Comparison of ENCODE assay signal across 14 cellular contexts in the genomic region with DNA sequence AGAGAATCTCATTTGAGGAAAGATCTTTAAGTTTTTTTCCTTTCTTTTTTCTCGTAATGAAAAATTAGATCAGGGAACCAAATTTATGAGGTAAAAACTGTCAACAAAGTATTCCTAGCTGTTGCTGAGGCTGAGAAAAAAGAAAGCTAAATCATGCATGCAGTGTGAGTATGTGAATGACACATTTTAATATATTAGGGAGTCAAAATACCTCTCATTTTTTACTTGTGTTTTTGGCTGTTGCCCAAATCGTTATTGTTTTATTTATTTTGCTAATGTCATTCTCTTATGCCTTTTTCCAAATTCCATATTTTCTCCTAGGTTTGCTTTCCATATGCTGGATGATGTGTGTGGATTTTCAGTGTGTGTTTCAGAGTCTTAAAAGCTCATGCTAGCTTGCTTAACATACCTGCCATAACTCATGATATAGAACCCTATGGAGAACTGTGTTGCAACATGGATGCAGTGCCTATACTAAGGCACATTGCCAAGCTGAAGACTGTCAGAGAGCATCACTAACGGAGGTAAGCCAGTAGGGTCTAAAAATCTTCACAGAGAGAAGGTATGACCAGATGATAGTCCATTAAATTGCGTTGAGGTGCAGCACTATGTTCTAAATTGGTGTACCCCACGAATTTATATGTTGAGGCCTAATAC.
DNase-seq lines count a peak whose midpoint lies in the region; ATAC-seq and TF ChIP-seq lines count a peak whose summit lies in the region.
"Had no signal": no experiment of that assay in that cellular context is flagged by ENCODE, and none has a peak within 500 bp of the region (broad histone marks: within the 10 kb centered on the region; RNA-seq: fewer than 3 reads in every experiment).

No MANE protein-coding gene starts in this region.

- TF ChIP-seq RAD21 in Ishikawa (IDR thresholded peaks at IDR 0.05; ENCODE audit: low read depth) = no peak

- TF ChIP-seq EP300 in Ishikawa (IDR thresholded peaks at IDR 0.05; ENCODE audit: borderline replicate concordance) = peak; percentile 10; the same call in 1 of the 2 replicates

- H2BK12ac ChIP-seq in mesenchymal stem cell (ENCODE audit: low read length in 2 of 2) = no peak overlapping the region

- no peak overlapping the region for H3K4me2 ChIP-seq in mesenchymal stem cell (ENCODE audit: low read length, poor library complexity, severe bottlenecking)
- H3K4me2 ChIP-seq: PC-9 had no signal

- H3K36me3 ChIP-seq in mesenchymal stem cell (ENCODE audit: control insufficient read depth in 1 of 2, insufficient read depth in 2 of 2, low read depth in 1 of 2, low read length in 2 of 2) (no peaks in the 10 kb centered on the region), gastrocnemius medialis (no peaks in the 10 kb centered on the region)
- H3K36me3 ChIP-seq: suprapubic skin had no signal

- H3K18ac ChIP-seq in mesenchymal stem cell (ENCODE audit: low read depth in 1 of 2, low read length in 2 of 2) = no peak overlapping the region

- peaks cover 28% of the 10 kb centered on the region for H3K36me3 Mint-ChIP-seq in MCF 10A (ENCODE audit: insufficient read depth, unreplicated experiment)

- BruUV-seq in MCF 10A (replicated peaks; lab: Mats Ljungman, UMichigan) = no TSS peak

- H3K27me3 ChIP-seq in mesenchymal stem cell (ENCODE audit: control insufficient read depth in 1 of 2, insufficient read depth in 1 of 2, low read length in 2 of 2) (no peaks in the 10 kb centered on the region), gastrocnemius medialis (no peaks in the 10 kb centered on the region)
- H3K27me3 ChIP-seq: suprapubic skin had no signal

- H4K91ac ChIP-seq in mesenchymal stem cell (ENCODE audit: low read length) = no peak overlapping the region

- intact Hi-C loops in MCF 10A (cut with micrococcal nuclease) = no loop called here
- intact Hi-C loops in gastrocnemius medialis (cut with DNase I; ENCODE audit: low total_unique reads) = no loop called here

- CTCF ChIA-PET in MCF 10A (lab: Yijun Ruan, JAX) = interaction anchor here (0.5 to 1.4 kb wide), 4 partner anchors 29 to 127 kb away, joined by 3 to 5 read pairs (median 5); no protein-coding TSS in a partner anchor

- no peak overlapping the region for H3K14ac ChIP-seq in mesenchymal stem cell (ENCODE audit: low read length in 2 of 2)

- peak; percentile 43 for DNase-seq in MCF 10A (ENCODE audit: unreplicated experiment)
- DNase-seq in mesenchymal stem cell = no peak
- no peak for DNase-seq in GM20000 (ENCODE audit: low spot score)
- DNase-seq in CD1c-positive myeloid dendritic cell (ENCODE audit: extremely low spot score) = no peak
- DNase-seq in gastrocnemius medialis = no peak
- DNase-seq: activated gamma-delta T cell, dermis blood vessel endothelial cell, NCI-H345, T-helper 2 cell had no signal

- H3K4me1 Mint-ChIP-seq in MCF 10A (ENCODE audit: insufficient read depth, unreplicated experiment) = peaks cover 36% of the 10 kb centered on the region

- H3K9ac ChIP-seq in mesenchymal stem cell (ENCODE audit: low read length) = peak overlapping the region; percentile 54

- no peak overlapping the region for H3K4me3 Mint-ChIP-seq in MCF 10A (ENCODE audit: unreplicated experiment)

- H2AFZ ChIP-seq in mesenchymal stem cell (ENCODE audit: low read depth, low read length) = no peak overlapping the region
- H2AFZ ChIP-seq: PC-9 had no signal

- H3K27ac ChIP-seq in mesenchymal stem cell (ENCODE audit: low read length, poor library complexity, severe bottlenecking) = peak overlapping the region; percentile 100
- H3K27ac ChIP-seq in temporal lobe (ENCODE audit: low read depth, low read length) = peak overlapping the region; percentile 80
- peak overlapping the region in 2 of 4 donors; percentile 4 to 27 for H3K27ac ChIP-seq in gastrocnemius medialis

- H3K23ac ChIP-seq in mesenchymal stem cell (ENCODE audit: low read length in 2 of 2) = no peak overlapping the region

- no peak for TF ChIP-seq POLR2A in gastrocnemius medialis (IDR thresholded peaks at IDR 0.05)

- TF ChIP-seq CTCF in MCF 10A (IDR thresholded peaks at IDR 0.05; ENCODE audit: unreplicated experiment) = no peak
- no peak for TF ChIP-seq CTCF in GM20000 (IDR thresholded peaks at IDR 0.05; ENCODE audit: extremely low read depth, missing control alignments)
- no peak for TF ChIP-seq CTCF in gastrocnemius medialis (IDR thresholded peaks at IDR 0.05 in 4 of 5, conservative IDR thresholded peaks at IDR 0.05 in 1 of 5)

- POLR2A ChIA-PET in MCF 10A (lab: Yijun Ruan, JAX) = interaction anchor here (0.7 to 1.7 kb wide), 7 partner anchors 41 to 1544 kb away, joined by 3 to 5 read pairs (median 4); no protein-coding TSS in a partner anchor

- H3K4me1 ChIP-seq in mesenchymal stem cell (ENCODE audit: control insufficient read depth, insufficient read depth, low read depth, low read length) (peaks cover 12% of the 10 kb centered on the region), gastrocnemius medialis (peaks cover 4 to 5% of the 10 kb centered on the region in 2 donors)

- whole genome bisulfite sequencing in mesenchymal stem cell = 88% methylated on average over 4 of the region's 5 CpGs

- no peak overlapping the region for H4K8ac ChIP-seq in mesenchymal stem cell (ENCODE audit: low read length)

- H2AK5ac ChIP-seq in mesenchymal stem cell (ENCODE audit: low read length, severe bottlenecking) = peak overlapping the region; percentile 28

- H2BK15ac ChIP-seq in mesenchymal stem cell (ENCODE audit: low read depth, poor library complexity, severe bottlenecking) = no peak overlapping the region

- no peaks in the 10 kb centered on the region for H3K79me1 ChIP-seq in mesenchymal stem cell (replicated peaks; ENCODE audit: low read length, poor library complexity, severe bottlenecking)

- no peak overlapping the region for H3K4me3 ChIP-seq in mesenchymal stem cell (ENCODE audit: insufficient read depth in 1 of 2, low read depth in 1 of 2, low read length in 2 of 2)
- H3K4me3 ChIP-seq in gastrocnemius medialis = no peak overlapping the region
- H3K4me3 ChIP-seq: PC-9, suprapubic skin had no signal

- peak overlapping the region in 1 of 2 experiments; percentile 7 for H3K4ac ChIP-seq in mesenchymal stem cell (ENCODE audit: low read depth in 1 of 2, low read length in 2 of 2)

- H3K9me3 ChIP-seq in mesenchymal stem cell (ENCODE audit: control insufficient read depth, low read length) = no peaks in the 10 kb centered on the region
- H3K9me3 ChIP-seq in gastrocnemius medialis = no peaks in the 10 kb centered on the region
- H3K9me3 ChIP-seq: suprapubic skin had no signal

- H2BK120ac ChIP-seq in mesenchymal stem cell (ENCODE audit: low read depth, low read length) = no peak overlapping the region

- in situ Hi-C loops in gastrocnemius medialis (cut with MboI; ENCODE audit: low sequenced_read_pairs in 4 of 4) = no loop called here

- peak overlapping the region; percentile 84 for H3K27ac Mint-ChIP-seq in MCF 10A (ENCODE audit: low read depth, unreplicated experiment)

- H3K27me3 Mint-ChIP-seq in MCF 10A (ENCODE audit: insufficient read depth, unreplicated experiment) = no peaks in the 10 kb centered on the region

- ATAC-seq in GM19397 (IDR thresholded peaks at IDR 0.05; ENCODE audit: unreplicated experiment) (no peak), gastrocnemius medialis (no peak)

- H2BK5ac ChIP-seq in mesenchymal stem cell (ENCODE audit: low read depth, low read length, poor library complexity, severe bottlenecking) = no peak overlapping the region

- peaks cover 8% of the 10 kb centered on the region for H3K9me3 Mint-ChIP-seq in MCF 10A (ENCODE audit: unreplicated experiment)

TF ChIP-seq in Ishikawa, 13 proteins besides CTCF, POLR2A, EP300 and RAD21:
- TF ChIP-seq NFIC (IDR thresholded peaks at IDR 0.05) (peak; percentile 66; the same call in 1 of the 2 replicates), TEAD4 (IDR thresholded peaks at IDR 0.05) (peak; percentile 38; the same call in 1 of the 2 replicates), CEBPB (IDR thresholded peaks at IDR 0.05) (peak; percentile 89), ZBTB7A (IDR thresholded peaks at IDR 0.05; ENCODE audit: low read depth) (no peak)
TF ChIP-seq in Ishikawa: peak in this region for 3.
